Comparison of ENCODE assay signal across 18 cellular contexts in the genomic region with DNA sequence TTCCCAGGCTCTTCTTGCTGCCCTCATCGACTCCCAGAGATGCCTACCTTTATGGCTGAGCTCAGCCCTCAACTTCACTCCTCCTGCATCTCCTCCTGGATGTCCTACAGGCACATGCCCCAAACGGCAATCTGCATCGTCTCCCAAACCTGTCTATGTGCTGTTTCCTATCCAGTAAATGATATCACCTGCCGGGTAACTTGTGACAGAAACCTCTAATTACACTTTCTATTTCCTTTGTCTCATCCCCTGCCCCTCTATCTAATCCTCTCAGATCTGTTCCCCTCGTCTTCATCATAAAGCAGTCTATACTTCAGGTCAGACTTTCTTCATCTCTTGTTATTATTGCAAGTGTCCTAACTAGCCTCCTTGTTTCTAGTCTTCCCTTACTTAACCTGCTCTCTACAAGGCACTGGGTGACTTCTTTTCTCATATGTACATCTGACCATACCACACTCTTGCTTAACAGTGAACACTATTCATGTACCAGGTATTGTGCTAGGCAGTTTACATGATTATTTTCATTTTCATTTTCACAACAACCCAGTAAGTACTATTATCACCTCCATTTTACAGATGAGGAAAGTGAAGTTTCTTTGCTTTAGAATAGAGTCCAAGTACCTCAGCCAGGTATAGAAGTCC. TPM values are rescaled to one million over a fixed set of nuclear protein-coding genes. Genes with fewer than 3 reads are reported as not detected.
DNase-seq lines count a peak whose midpoint lies in the region; ATAC-seq and TF ChIP-seq lines count a peak whose summit lies in the region.
"Had no signal": no experiment of that assay in that cellular context is flagged by ENCODE, and none has a peak within 500 bp of the region (broad histone marks: within the 10 kb centered on the region; RNA-seq: fewer than 3 reads in every experiment).

No MANE protein-coding gene starts in this region.

- DNase-seq in activated naive CD4-positive, alpha-beta T cell treated with anti-CD3 and anti-CD28 coated beads, Interleukin-2, amount 50 U/mL, for 16 hours = no peak
- DNase-seq in T-helper 17 cell = no peak
- no peak for DNase-seq in central memory CD8-positive, alpha-beta T cell (ENCODE audit: low spot score in 2 of 2)
- no peak for DNase-seq in NCI-H1930 (lab: John Stamatoyannopoulos, UW)
- DNase-seq in mesenteric fat pad (ENCODE audit: low spot score) = no peak
- no peak for DNase-seq in osteoblast (ENCODE audit: insufficient read length, low spot score, missing footprints)
- DNase-seq: Caco-2, erythroblast, H9, left cardiac atrium, midbrain, NCI-H1694 treated with DMSO at 0.1 percent for 48 hours, NCI-H446 treated with DMSO at 0.1 percent for 48 hours, occipital lobe, right lobe of liver had no signal

- H3K79me2 ChIP-seq in osteoblast (ENCODE audit: insufficient read depth, low read length) = no peaks in the 10 kb centered on the region

- no peak for TF ChIP-seq CTCF in osteoblast (IDR thresholded peaks at IDR 0.05; ENCODE audit: extremely low read depth, low read depth, low read length)

- ATAC-seq in T-helper 17 cell = peak; percentile 54
- ATAC-seq in central memory CD8-positive, alpha-beta T cell (replicated peaks; ENCODE audit: extremely low read depth, poor library complexity, severe bottlenecking) = peak; percentile 68
- ATAC-seq: right lobe of liver had no signal

- H3K4me1 ChIP-seq in subcutaneous abdominal adipose tissue (ENCODE audit: control insufficient read depth in 5 of 5, insufficient read depth in 5 of 5, low read length in 5 of 5) (peaks cover 0 to 15% (median 14%) of the 10 kb centered on the region in 5 donors), osteoblast (ENCODE audit: insufficient read depth, low read length) (peaks cover 20% of the 10 kb centered on the region)
- H3K4me1 ChIP-seq: Caco-2, right lobe of liver, vagina had no signal

- peak overlapping the region; percentile 36 for H3K27ac Mint-ChIP-seq in activated naive CD4-positive, alpha-beta T cell treated with anti-CD3 and anti-CD28 coated beads, Interleukin-2, amount 50 U/mL, for 24 hours
- peak overlapping the region; percentile 96 for H3K27ac Mint-ChIP-seq in T-helper 17 cell
- peak overlapping the region; percentile 96 for H3K27ac Mint-ChIP-seq in central memory CD8-positive, alpha-beta T cell (ENCODE audit: low read depth)

- H3K4me3 ChIP-seq in subcutaneous abdominal adipose tissue (ENCODE audit: low read depth in 1 of 5, low read length in 5 of 5) = no peak overlapping the region
- H3K4me3 ChIP-seq in osteoblast (ENCODE audit: insufficient read depth, low read length) = no peak overlapping the region
- H3K4me3 ChIP-seq: right lobe of liver, vagina had no signal

- H3K36me3 Mint-ChIP-seq in activated naive CD4-positive, alpha-beta T cell treated with anti-CD3 and anti-CD28 coated beads, Interleukin-2, amount 50 U/mL, for 24 hours = peaks cover 21% of the 10 kb centered on the region
- H3K36me3 Mint-ChIP-seq in T-helper 17 cell (ENCODE audit: low read depth) = peaks cover 10% of the 10 kb centered on the region
- peaks cover 12% of the 10 kb centered on the region for H3K36me3 Mint-ChIP-seq in central memory CD8-positive, alpha-beta T cell (ENCODE audit: insufficient read depth)

- H3K36me3 ChIP-seq in subcutaneous abdominal adipose tissue (ENCODE audit: control insufficient read depth in 5 of 5, insufficient read depth in 5 of 5, low read length in 5 of 5) (peaks cover 0 to 37% (median 26%) of the 10 kb centered on the region in 5 donors), osteoblast (ENCODE audit: insufficient read depth, low read length) (peaks cover 21% of the 10 kb centered on the region)

- no peaks in the 10 kb centered on the region for H3K9me3 Mint-ChIP-seq in activated naive CD4-positive, alpha-beta T cell treated with anti-CD3 and anti-CD28 coated beads, Interleukin-2, amount 50 U/mL, for 24 hours
- no peaks in the 10 kb centered on the region for H3K9me3 Mint-ChIP-seq in central memory CD8-positive, alpha-beta T cell
- H3K9me3 Mint-ChIP-seq: H9 had no signal

- no peak overlapping the region for H3K4me2 ChIP-seq in osteoblast (ENCODE audit: insufficient read depth, low read length)

- H2AFZ ChIP-seq in osteoblast (ENCODE audit: low read length) = no peak overlapping the region

- H3K27ac ChIP-seq in subcutaneous abdominal adipose tissue (ENCODE audit: low read depth, low read length) (peak overlapping the region; percentile 43), osteoblast (ENCODE audit: low read depth, low read length) (no peak overlapping the region)
- H3K27ac ChIP-seq: right lobe of liver, vagina had no signal

- H3K4me3 Mint-ChIP-seq in activated naive CD4-positive, alpha-beta T cell treated with anti-CD3 and anti-CD28 coated beads, Interleukin-2, amount 50 U/mL, for 24 hours = peak overlapping the region; percentile 23
- peak overlapping the region; percentile 89 for H3K4me3 Mint-ChIP-seq in T-helper 17 cell
- peak overlapping the region; percentile 62 for H3K4me3 Mint-ChIP-seq in central memory CD8-positive, alpha-beta T cell
- H3K4me3 Mint-ChIP-seq: H9 had no signal

- peaks cover 29% of the 10 kb centered on the region for H3K4me1 Mint-ChIP-seq in activated naive CD4-positive, alpha-beta T cell treated with anti-CD3 and anti-CD28 coated beads, Interleukin-2, amount 50 U/mL, for 24 hours
- peaks cover 33% of the 10 kb centered on the region for H3K4me1 Mint-ChIP-seq in T-helper 17 cell
- H3K4me1 Mint-ChIP-seq in central memory CD8-positive, alpha-beta T cell = peaks cover 18% of the 10 kb centered on the region
- H3K4me1 Mint-ChIP-seq: H9 had no signal

- H3K27me3 Mint-ChIP-seq in activated naive CD4-positive, alpha-beta T cell treated with anti-CD3 and anti-CD28 coated beads, Interleukin-2, amount 50 U/mL, for 24 hours = no peaks in the 10 kb centered on the region
- no peaks in the 10 kb centered on the region for H3K27me3 Mint-ChIP-seq in T-helper 17 cell
- no peaks in the 10 kb centered on the region for H3K27me3 Mint-ChIP-seq in central memory CD8-positive, alpha-beta T cell

- no peaks in the 10 kb centered on the region for H4K20me1 ChIP-seq in osteoblast (ENCODE audit: insufficient read depth, low read length)

- no peaks in the 10 kb centered on the region for H3K27me3 ChIP-seq in subcutaneous abdominal adipose tissue (ENCODE audit: control insufficient read depth in 5 of 5, insufficient read depth in 4 of 5, low read length in 5 of 5)
- H3K27me3 ChIP-seq in osteoblast (ENCODE audit: insufficient read depth, low read length) = no peaks in the 10 kb centered on the region
- H3K27me3 ChIP-seq: right lobe of liver, vagina had no signal

- no peak overlapping the region for H3K9ac ChIP-seq in subcutaneous abdominal adipose tissue (ENCODE audit: low read length in 5 of 5)

- H3K9me3 ChIP-seq in T-helper 17 cell (ENCODE audit: control insufficient read depth, low read length, poor library complexity, severe bottlenecking) = no peaks in the 10 kb centered on the region
- no peaks in the 10 kb centered on the region for H3K9me3 ChIP-seq in subcutaneous abdominal adipose tissue (ENCODE audit: control insufficient read depth in 5 of 5, low read length in 5 of 5)
- no peaks in the 10 kb centered on the region for H3K9me3 ChIP-seq in osteoblast (ENCODE audit: low read depth, low read length)
- H3K9me3 ChIP-seq: Caco-2, right lobe of liver, vagina had no signal

RNA-seq across cellular contexts. Expression of gene UCP3, which starts 21.9 kb away (rescaled TPM):
- total RNA-seq in T-helper 17 cell = 1 to 10 TPM; 5.5 to 6.0 TPM
- 2.7 TPM for total RNA-seq in mesenteric fat pad
- under 0.01 and 0.59 TPM in 2 replicates for total RNA-seq in osteoblast

RNA-seq across cellular contexts. Expression of gene UCP2, which starts 48.1 kb away (rescaled TPM):
- total RNA-seq in T-helper 17 cell (100 to 1,000 TPM; 701 to 919 TPM), mesenteric fat pad (76.8 TPM), osteoblast (under 0.01 and 0.59 TPM in 2 replicates)

Comparison
In these comparisons a context has a peak if more than half of its experiments do, and no peak if none do; other contexts are left out.
1. H3K27ac Mint-ChIP-seq: peak in every context shown above with its lines; median percentile 96 in T-helper 17 cell; 96 in central memory CD8-positive, alpha-beta T cell; 36 in activated naive CD4-positive, alpha-beta T cell treated with anti-CD3 and anti-CD28 coated beads, Interleukin-2, amount 50 U/mL, for 24 hours.
2. H3K4me3 Mint-ChIP-seq: peak in every context shown above with its lines; median percentile 89 in T-helper 17 cell; 62 in central memory CD8-positive, alpha-beta T cell; 23 in activated naive CD4-positive, alpha-beta T cell treated with anti-CD3 and anti-CD28 coated beads, Interleukin-2, amount 50 U/mL, for 24 hours.
3. RNA of gene UCP2, which starts 48.1 kb away (total RNA-seq): 701 to 919 TPM in T-helper 17 cell and 76.8 TPM in mesenteric fat pad (single experiment); under 0.01 to 0.59 TPM in osteoblast; every median in the first group is over 10 times any median in the second.